In the genomic region with DNA sequence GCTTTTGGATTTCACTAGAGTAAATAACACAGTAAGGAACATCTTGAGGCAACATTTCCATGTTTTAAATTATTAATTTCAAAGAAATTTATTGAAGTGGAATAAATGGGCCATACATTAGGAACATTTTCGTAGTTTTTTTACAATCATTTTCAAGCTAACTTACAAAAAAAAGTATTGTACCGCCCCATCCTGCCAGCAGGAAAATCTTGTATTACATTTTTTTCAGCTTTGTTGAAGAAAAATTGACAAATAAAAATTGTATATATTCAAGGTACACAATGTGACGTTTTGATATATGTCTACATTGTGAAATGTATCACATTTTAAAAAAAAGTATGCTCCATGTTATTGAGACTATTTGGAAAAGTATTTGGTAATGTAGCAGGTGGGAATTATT, we compare ENCODE assay signal across 21 cellular contexts.
DNase-seq lines count a peak whose midpoint lies in the region; ATAC-seq, FAIRE-seq and TF ChIP-seq lines count a peak whose summit lies in the region.
"Had no signal": no experiment of that assay in that cellular context is flagged by ENCODE, and none has a peak within 500 bp of the region (broad histone marks: within the 10 kb centered on the region; RNA-seq: fewer than 3 reads in every experiment).

No MANE protein-coding gene starts in this region.

- no peak for FAIRE-seq in HepG2 (lab: Jason Lieb, UNC)
- FAIRE-seq in endothelial cell of umbilical vein (lab: Jason Lieb, UNC): no peak
- FAIRE-seq: GM12878, GM18507, H1 had no signal

- CTCF ChIA-PET in HepG2 (lab: Yijun Ruan, JAX; ENCODE audit: low intra/inter-chr PET ratio, low total read pairs) (no interaction called here), endothelial cell of umbilical vein (lab: Charles Lee) (interaction anchor here (0.9 to 2.5 kb wide), 11 partner anchors 35 to 1008 kb away, joined by 3 to 10 read pairs (median 3); no protein-coding TSS in a partner anchor)

- no peak for TF ChIP-seq EP300 in HepG2 (IDR thresholded peaks at IDR 0.05; ENCODE audit: low read depth in 2 of 2, low read length in 2 of 2)
- TF ChIP-seq EP300 in HepG2 (CRISPR knock-in tag; IDR thresholded peaks at IDR 0.05; ENCODE audit: borderline replicate concordance): no peak

- H3K27me3 ChIP-seq in right lobe of liver: no peaks in the 10 kb centered on the region
- no peaks in the 10 kb centered on the region for H3K27me3 ChIP-seq in HepG2 (ENCODE audit: control insufficient read depth in 1 of 2, insufficient read depth in 2 of 2, low read length in 2 of 2)
- no peaks in the 10 kb centered on the region for H3K27me3 ChIP-seq in endothelial cell of umbilical vein (ENCODE audit: control insufficient read depth in 2 of 2, insufficient read depth in 2 of 2, low read length in 2 of 2)
- peaks cover 0 to 10% (median 6%) of the 10 kb centered on the region in 3 donors for H3K27me3 ChIP-seq in skeletal muscle tissue (ENCODE audit: control insufficient read depth in 3 of 3, insufficient read depth in 3 of 3, low read length in 3 of 3)
- no peaks in the 10 kb centered on the region for H3K27me3 ChIP-seq in vagina

- DNase-seq in right lobe of liver (no peak), HepG2 (ENCODE audit: low spot score) (no peak), endothelial cell of umbilical vein (ENCODE audit: low read depth, low spot score) (no peak), vagina (ENCODE audit: extremely low spot score in 2 of 2) (no peak)
- no peak for DNase-seq in T-helper 2 cell treated with Interferon-gamma antibody and Interleukin-4, amounts not matched to agents 5 μg/mL and 100 μg/mL, for 36 hours (ENCODE audit: low spot score)
- no peak for DNase-seq in stimulated activated CD4-positive, alpha-beta T cell treated with anti-CD3 and anti-CD28 coated beads, Interleukin-4, amount 100 ng/mL, for 24 hours
- DNase-seq: DMS 273 treated with DMSO at 0.1 percent for 48 hours; GDM1; KG1; NCI-H1436; NCI-H2029; NCI-H2171 treated with DMSO at 0.1 percent for 48 hours; NCI-H446 treated with DMSO at 0.1 percent for 48 hours; NK-92 treated with Interleukin-12 subunit alpha and Interleukin-12 subunit beta, amount 100 ng/mL, for 24 hours; OCI-M1 had no signal

- in situ Hi-C loops in HepG2 (cut with HindIII; ENCODE audit: extremely low pct_ligation_motif_present, low pct_unique_long_range_greater_than_20kb): no loop called here

- 29% methylated on average over 3 of the region's 3 CpGs for WGBS in right lobe of liver (ENCODE audit: insufficient coverage, low coverage, low lambda C conversion rate, missing lambda C conversion rate)
- WGBS in HepG2 (ENCODE audit: low lambda C conversion rate): 3% methylated on average over 3 of the region's 3 CpGs

- no peak for TF ChIP-seq RAD21 in HepG2 (CRISPR knock-in tag; IDR thresholded peaks at IDR 0.05)

- H3K27me3 Mint-ChIP-seq in T-helper 2 cell treated with Interferon-gamma antibody and Interleukin-4, amounts not matched to agents 5 μg/mL and 100 μg/mL, for 36 hours (ENCODE audit: low read depth): peaks cover 51% of the 10 kb centered on the region

- no peaks in the 10 kb centered on the region for H3K36me3 Mint-ChIP-seq in T-helper 2 cell treated with Interferon-gamma antibody and Interleukin-4, amounts not matched to agents 5 μg/mL and 100 μg/mL, for 36 hours (ENCODE audit: low read depth)

- no peaks in the 10 kb centered on the region for H3K9me3 ChIP-seq in right lobe of liver
- no peaks in the 10 kb centered on the region; the same call in none of the 2 replicates for H3K9me3 ChIP-seq in HepG2 (ENCODE audit: low read length)
- no peaks in the 10 kb centered on the region for H3K9me3 ChIP-seq in endothelial cell of umbilical vein (replicated peaks; ENCODE audit: control insufficient read depth, insufficient read depth, low read length)
- no peaks in the 10 kb centered on the region for H3K9me3 ChIP-seq in skeletal muscle tissue (ENCODE audit: control insufficient read depth in 3 of 3, low read length in 3 of 3)
- no peaks in the 10 kb centered on the region for H3K9me3 ChIP-seq in vagina

- dilution Hi-C loops in endothelial cell of umbilical vein (cut with MboI; ENCODE audit: extremely low pct_ligation_motif_present, low sequenced_read_pairs): no loop called here

- TF ChIP-seq POLR2A in right lobe of liver (IDR thresholded peaks at IDR 0.05): no peak
- TF ChIP-seq POLR2A in HepG2 (IDR thresholded peaks at IDR 0.05; ENCODE audit: insufficient read depth in 1 of 2, low read depth in 2 of 2, low read length in 2 of 2): no peak
- no peak for TF ChIP-seq POLR2A in endothelial cell of umbilical vein (IDR thresholded peaks at IDR 0.05; ENCODE audit: low read depth, low read length)
- TF ChIP-seq POLR2A in vagina (IDR thresholded peaks at IDR 0.05): no peak

- H3K36me3 ChIP-seq in right lobe of liver (no peaks in the 10 kb centered on the region), HepG2 (replicated peaks in 1 of 2; ENCODE audit: control insufficient read depth in 1 of 2, insufficient read depth in 2 of 2, low read length in 2 of 2) (no peaks in the 10 kb centered on the region), endothelial cell of umbilical vein (ENCODE audit: control insufficient read depth in 2 of 2, extremely low read depth in 1 of 2, insufficient read depth in 2 of 2, low read length in 2 of 2) (no peaks in the 10 kb centered on the region), skeletal muscle tissue (ENCODE audit: control insufficient read depth in 3 of 3, insufficient read depth in 3 of 3, low read length in 3 of 3) (no peaks in the 10 kb centered on the region), vagina (no peaks in the 10 kb centered on the region)

- TF ChIP-seq CTCF in right lobe of liver (IDR thresholded peaks at IDR 0.05): no peak
- TF ChIP-seq CTCF in HepG2 (CRISPR knock-in tag; IDR thresholded peaks at IDR 0.05): no peak
- TF ChIP-seq CTCF in endothelial cell of umbilical vein (IDR thresholded peaks at IDR 0.05; ENCODE audit: extremely low read depth in 1 of 2, insufficient read depth in 1 of 2, low read depth in 1 of 2, low read length in 2 of 2): no peak
- no peak for TF ChIP-seq CTCF in vagina (IDR thresholded peaks at IDR 0.05)

- H3K4me1 Mint-ChIP-seq in T-helper 2 cell treated with Interferon-gamma antibody and Interleukin-4, amounts not matched to agents 5 μg/mL and 100 μg/mL, for 36 hours (ENCODE audit: low read depth): peaks cover 2% of the 10 kb centered on the region

- no peak overlapping the region for H3K27ac Mint-ChIP-seq in T-helper 2 cell treated with Interferon-gamma antibody and Interleukin-4, amounts not matched to agents 5 μg/mL and 100 μg/mL, for 36 hours

- H3K4me3 Mint-ChIP-seq in T-helper 2 cell treated with Interferon-gamma antibody and Interleukin-4, amounts not matched to agents 5 μg/mL and 100 μg/mL, for 36 hours: no peak overlapping the region

- BruUV-seq in HepG2 (replicated peaks; lab: Mats Ljungman, UMichigan): no TSS peak
- no TSS peak for BruUV-seq in endothelial cell of umbilical vein (replicated peaks; lab: Mats Ljungman, UMichigan)

- H4K20me1 ChIP-seq in HepG2 (ENCODE audit: insufficient read depth, low read length) (no peaks in the 10 kb centered on the region), endothelial cell of umbilical vein (replicated peaks; ENCODE audit: control insufficient read depth, extremely low read depth, insufficient read depth, low read length) (no peaks in the 10 kb centered on the region)

- H3K9me1 ChIP-seq in endothelial cell of umbilical vein (replicated peaks; ENCODE audit: control insufficient read depth, extremely low read depth, insufficient read depth, low read length): no peaks in the 10 kb centered on the region

- intact Hi-C loops in right lobe of liver (cut with DNase I): no loop called here
- intact Hi-C loops in HepG2 (cut with micrococcal nuclease; ENCODE audit: unreplicated experiment): no loop called here
- intact Hi-C loops in endothelial cell of umbilical vein (cut with micrococcal nuclease): loop anchor here (1.0 kb wide), 1 partner anchor 69 kb away; no protein-coding TSS in a partner anchor
- intact Hi-C loops in vagina (cut with DNase I): loop anchor here (5.0 to 10.0 kb wide), 3 partner anchors 66 to 1009 kb away; no protein-coding TSS in a partner anchor

- H3K79me2 ChIP-seq in HepG2 (ENCODE audit: insufficient read depth, low read length): no peaks in the 10 kb centered on the region
- peaks cover 36% of the 10 kb centered on the region for H3K79me2 ChIP-seq in endothelial cell of umbilical vein (ENCODE audit: control insufficient read depth, insufficient read depth, low read length)

- H3K9ac ChIP-seq in HepG2 (ENCODE audit: insufficient read depth, low read depth, low read length): no peak overlapping the region
- peak overlapping the region; percentile 98 for H3K9ac ChIP-seq in endothelial cell of umbilical vein (replicated peaks; ENCODE audit: extremely low read depth, insufficient read depth, low read length)
- no peak overlapping the region for H3K9ac ChIP-seq in skeletal muscle tissue (ENCODE audit: low read depth in 1 of 3, low read length in 3 of 3)

- H2AFZ ChIP-seq in HepG2 (ENCODE audit: low read length): no peak overlapping the region
- no peak overlapping the region for H2AFZ ChIP-seq in endothelial cell of umbilical vein (ENCODE audit: low read depth, low read length)

- ATAC-seq in right lobe of liver (no peak), HepG2 (no peak), GM18907 (IDR thresholded peaks at IDR 0.05; ENCODE audit: unreplicated experiment) (no peak)
- ATAC-seq: GM12878 had no signal

- POLR2A ChIA-PET in HepG2 (lab: Yijun Ruan, JAX) (no interaction called here), endothelial cell of umbilical vein (lab: Charles Lee) (interaction anchor here (0.8 to 2.3 kb wide), 4 partner anchors 24 to 1012 kb away, joined by 3 to 12 read pairs (median 7); no protein-coding TSS in a partner anchor)

- H3K9me3 Mint-ChIP-seq in T-helper 2 cell treated with Interferon-gamma antibody and Interleukin-4, amounts not matched to agents 5 μg/mL and 100 μg/mL, for 36 hours: no peaks in the 10 kb centered on the region

- no peaks in the 10 kb centered on the region for H3K4me1 ChIP-seq in right lobe of liver
- H3K4me1 ChIP-seq in HepG2 (ENCODE audit: insufficient read depth, low read length): no peaks in the 10 kb centered on the region
- peaks cover 63% of the 10 kb centered on the region for H3K4me1 ChIP-seq in endothelial cell of umbilical vein (ENCODE audit: control insufficient read depth, extremely low read depth, insufficient read depth, low read length)
- H3K4me1 ChIP-seq in skeletal muscle tissue (ENCODE audit: control insufficient read depth in 3 of 3, insufficient read depth in 3 of 3, low read length in 3 of 3): peaks cover 0 to 2% (median 0%) of the 10 kb centered on the region in 3 donors
- H3K4me1 ChIP-seq in vagina: no peaks in the 10 kb centered on the region

- H3K4me3 ChIP-seq in right lobe of liver (no peak overlapping the region), HepG2 (replicated peaks in 1 of 3; ENCODE audit: insufficient read depth in 1 of 3, low read depth in 2 of 3, low read length in 3 of 3) (no peak overlapping the region), endothelial cell of umbilical vein (replicated peaks in 1 of 3; ENCODE audit: insufficient read depth in 1 of 3, low read depth in 1 of 3, low read length in 3 of 3) (peak overlapping the region in 2 of 3 experiments; percentile 65 to 81), skeletal muscle tissue (ENCODE audit: low read length in 3 of 3) (no peak overlapping the region), vagina (peak overlapping the region in 1 of 2 donors; percentile 20)
- H3K4me3 ChIP-seq: GM12878 had no signal

- H3K27ac ChIP-seq in right lobe of liver (peak overlapping the region; percentile 67 to 86 (median 80)), HepG2 (ENCODE audit: extremely low read length, insufficient read depth, low read length) (no peak overlapping the region), endothelial cell of umbilical vein (ENCODE audit: insufficient read depth, low read depth, low read length) (peak overlapping the region; percentile 98), skeletal muscle tissue (ENCODE audit: low read depth, low read length) (peak overlapping the region; percentile 21), vagina (peak overlapping the region; percentile 90)
- H3K27ac ChIP-seq: C4-2B had no signal

- no peak overlapping the region for H3K4me2 ChIP-seq in HepG2 (ENCODE audit: low read depth, low read length)
- peak overlapping the region; percentile 83 for H3K4me2 ChIP-seq in endothelial cell of umbilical vein (ENCODE audit: insufficient read depth, low read length)

Comparison
In these comparisons a context has a peak if more than half of its experiments do, and no peak if none do; other contexts are left out.
1. H3K4me3 ChIP-seq: peak in endothelial cell of umbilical vein (2 of 3); none in right lobe of liver (0 of 3), HepG2 (0 of 3) and skeletal muscle tissue (0 of 3).
2. intact Hi-C loops: an anchor here in endothelial cell of umbilical vein (1.0 kb wide) and vagina (5.0 to 10.0 kb wide); none called in right lobe of liver and HepG2.